ENCODE assay signal across 21 cellular contexts in genomic region chr2:89841476-89841840, GRCh38.
"Had no signal": no experiment of that assay in that cellular context is flagged by ENCODE, and none has a peak within 500 bp of the region (broad histone marks: within the 10 kb centered on the region; RNA-seq: fewer than 3 reads in every experiment).

No MANE protein-coding gene starts in this region.

- H3K4me3 Mint-ChIP-seq: activated CD4-positive, alpha-beta memory T cell treated with anti-CD3 and anti-CD28 coated beads, Interleukin-2, amount 10 ng/mL, durations not matched to agents 7 days and 5 days; activated CD8-positive, alpha-beta memory T cell treated with anti-CD3 and anti-CD28 coated beads, Interleukin-2, amount 10 ng/mL, durations not matched to agents 7 days and 5 days; activated naive CD8-positive, alpha-beta T cell treated with anti-CD3 and anti-CD28 coated beads for 36 hours; activated T-helper 17 cell treated with anti-CD3 and anti-CD28 coated beads, Interleukin-2, amount 50 U/mL, for 72 hours; nephron progenitor cell; WTC11 had no signal

- H3K27me3 Mint-ChIP-seq: activated CD4-positive, alpha-beta memory T cell treated with anti-CD3 and anti-CD28 coated beads, Interleukin-2, amount 10 ng/mL, durations not matched to agents 7 days and 5 days; activated CD8-positive, alpha-beta memory T cell treated with anti-CD3 and anti-CD28 coated beads, Interleukin-2, amount 10 ng/mL, durations not matched to agents 7 days and 5 days; activated naive CD8-positive, alpha-beta T cell treated with anti-CD3 and anti-CD28 coated beads for 36 hours; activated T-helper 17 cell treated with anti-CD3 and anti-CD28 coated beads, Interleukin-2, amount 50 U/mL, for 72 hours had no signal

- H3K27ac ChIP-seq: cardiac muscle cell, dorsolateral prefrontal cortex, left lung, sigmoid colon, upper lobe of right lung had no signal

- DNase-seq: activated CD4-positive, alpha-beta memory T cell treated with anti-CD3 and anti-CD28 coated beads, Interleukin-2, amount 10 ng/mL, durations not matched to agents 7 days and 5 days; activated CD4-positive, alpha-beta T cell treated with anti-CD3 and anti-CD28 coated beads for 4 hours; activated CD8-positive, alpha-beta memory T cell treated with anti-CD3 and anti-CD28 coated beads, Interleukin-2, amount 10 ng/mL, durations not matched to agents 7 days and 5 days; activated naive CD4-positive, alpha-beta T cell; activated naive CD8-positive, alpha-beta T cell treated with anti-CD3 and anti-CD28 coated beads for 36 hours; amniotic stem cell; dorsolateral prefrontal cortex; foreskin melanocyte; head of caudate nucleus; left lung; midbrain; nephron progenitor cell; nucleus accumbens; posterior cingulate gyrus; sigmoid colon; stimulated activated CD4-positive, alpha-beta T cell treated with anti-CD3 and anti-CD28 coated beads, Interleukin-4, amount 100 ng/mL, for 4 hours; stimulated activated naive CD4-positive, alpha-beta T cell; upper lobe of right lung had no signal

- H3K27me3 ChIP-seq: cardiac muscle cell, left lung had no signal

- ATAC-seq: activated CD8-positive, alpha-beta memory T cell treated with anti-CD3 and anti-CD28 coated beads, Interleukin-2, amount 10 ng/mL, durations not matched to agents 7 days and 5 days; activated T-helper 17 cell treated with anti-CD3 and anti-CD28 coated beads, Interleukin-2, amount 50 U/mL, for 72 hours; WTC11 had no signal

- H3K4me1 ChIP-seq: left lung, sigmoid colon, upper lobe of right lung had no signal

- H3K27ac Mint-ChIP-seq: activated CD4-positive, alpha-beta memory T cell treated with anti-CD3 and anti-CD28 coated beads, Interleukin-2, amount 10 ng/mL, durations not matched to agents 7 days and 5 days; activated CD8-positive, alpha-beta memory T cell treated with anti-CD3 and anti-CD28 coated beads, Interleukin-2, amount 10 ng/mL, durations not matched to agents 7 days and 5 days; activated naive CD8-positive, alpha-beta T cell treated with anti-CD3 and anti-CD28 coated beads for 36 hours; activated T-helper 17 cell treated with anti-CD3 and anti-CD28 coated beads, Interleukin-2, amount 50 U/mL, for 72 hours; nephron progenitor cell; WTC11 had no signal

- H3K36me3 ChIP-seq: cardiac muscle cell, left lung, sigmoid colon, upper lobe of right lung had no signal

- H3K4me3 ChIP-seq: cardiac muscle cell, dorsolateral prefrontal cortex, left lung, sigmoid colon, upper lobe of right lung had no signal

- H3K9me3 ChIP-seq: left lung had no signal

- H3K4me1 Mint-ChIP-seq: activated CD4-positive, alpha-beta memory T cell treated with anti-CD3 and anti-CD28 coated beads, Interleukin-2, amount 10 ng/mL, durations not matched to agents 7 days and 5 days; activated CD8-positive, alpha-beta memory T cell treated with anti-CD3 and anti-CD28 coated beads, Interleukin-2, amount 10 ng/mL, durations not matched to agents 7 days and 5 days; activated naive CD8-positive, alpha-beta T cell treated with anti-CD3 and anti-CD28 coated beads for 36 hours; nephron progenitor cell; WTC11 had no signal
